9 cellular contexts compared by ENCODE assay signal in the genomic region with DNA sequence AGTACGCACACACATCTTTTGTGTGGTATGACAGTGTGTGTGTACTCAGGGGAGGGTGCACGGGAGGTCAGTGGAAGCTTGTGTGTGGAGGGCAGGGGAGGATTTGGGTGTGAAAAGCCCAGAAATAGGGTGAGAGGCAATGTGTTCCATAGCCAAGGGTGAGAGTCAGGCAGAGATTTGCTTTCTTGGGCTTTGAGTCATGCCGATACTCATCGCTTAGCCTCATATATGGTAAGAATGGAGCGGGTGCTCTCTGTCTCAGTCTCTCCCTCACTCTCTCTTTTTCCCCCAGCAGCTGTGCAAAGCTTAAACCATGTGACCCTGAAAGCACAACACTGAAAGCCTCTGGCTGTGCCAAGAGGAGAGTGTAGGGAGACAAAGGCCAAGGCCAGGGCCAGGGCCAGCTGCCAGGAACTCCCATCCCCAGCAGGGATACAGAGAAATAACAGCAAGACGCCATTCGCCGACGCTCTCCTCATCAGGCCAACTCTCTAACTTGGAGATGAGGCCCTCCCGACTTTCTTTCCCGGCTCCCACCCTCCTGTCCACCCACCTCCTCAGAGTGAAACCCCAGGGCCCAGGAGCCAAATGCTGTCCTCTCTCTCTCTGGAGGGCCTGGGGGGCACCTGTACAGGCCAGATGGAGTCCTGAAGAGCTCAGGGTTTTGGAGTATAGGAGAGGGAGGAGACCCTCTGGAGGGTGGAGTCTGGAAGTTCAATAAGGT. TPM values are rescaled to one million over a fixed set of nuclear protein-coding genes. Genes with fewer than 3 reads are reported as not detected.
A peak's percentile ranks its signal among the peaks of the same experiment; 100 is the strongest.
DNase-seq lines count a peak whose midpoint lies in the region; ATAC-seq and TF ChIP-seq lines count a peak whose summit lies in the region.
"Had no signal": no experiment of that assay in that cellular context is flagged by ENCODE, and none has a peak within 500 bp of the region (broad histone marks: within the 10 kb centered on the region; RNA-seq: fewer than 3 reads in every experiment).

No MANE protein-coding gene starts in this region.

- no peak for TF ChIP-seq EP300 in stomach (IDR thresholded peaks at IDR 0.05)

- no peaks in the 10 kb centered on the region for H3K9me3 ChIP-seq in stomach

- WGBS in stomach, 5 donors: 48 to 60% (median 53%) methylated on average over 9 to 11 of the region's 11 CpGs

- H3K4me1 Mint-ChIP-seq in activated CD8-positive, alpha-beta T cell treated with anti-CD3 and anti-CD28 coated beads, Interleukin-2, amount 10 ng/mL, durations not matched to agents 7 days and 5 days (ENCODE audit: low read depth): no peaks in the 10 kb centered on the region

- no peak for TF ChIP-seq CTCF in brain microvascular endothelial cell (IDR thresholded peaks at IDR 0.05; ENCODE audit: low read depth, low read length, missing control alignments)
- TF ChIP-seq CTCF in stomach (IDR thresholded peaks at IDR 0.05): no peak

- no peaks in the 10 kb centered on the region for H3K36me3 Mint-ChIP-seq in activated naive CD4-positive, alpha-beta T cell treated with anti-CD3 and anti-CD28 coated beads, Interleukin-2, amount 50 U/mL, for 72 hours
- no peaks in the 10 kb centered on the region for H3K36me3 Mint-ChIP-seq in activated CD8-positive, alpha-beta T cell treated with anti-CD3 and anti-CD28 coated beads, Interleukin-2, amount 10 ng/mL, durations not matched to agents 7 days and 5 days (ENCODE audit: low read depth)

- peak; percentile 82 for ATAC-seq in left colon
- no peak for ATAC-seq in activated naive CD4-positive, alpha-beta T cell treated with anti-CD3 and anti-CD28 coated beads, Interleukin-2, amount 50 U/mL, for 72 hours
- ATAC-seq in activated CD8-positive, alpha-beta T cell treated with anti-CD3 and anti-CD28 coated beads, Interleukin-2, amount 10 ng/mL, durations not matched to agents 7 days and 5 days: no peak

- H3K9me3 Mint-ChIP-seq in activated naive CD4-positive, alpha-beta T cell treated with anti-CD3 and anti-CD28 coated beads, Interleukin-2, amount 50 U/mL, for 72 hours: no peaks in the 10 kb centered on the region
- H3K9me3 Mint-ChIP-seq in activated CD8-positive, alpha-beta T cell treated with anti-CD3 and anti-CD28 coated beads, Interleukin-2, amount 10 ng/mL, durations not matched to agents 7 days and 5 days (ENCODE audit: insufficient read depth): no peaks in the 10 kb centered on the region

- POLR2A ChIA-PET in activated CD8-positive, alpha-beta T cell treated with anti-CD3 and anti-CD28 coated beads, Interleukin-2, amount 10 ng/mL, durations not matched to agents 7 days and 5 days (lab: Charles Lee): no interaction called here

- H3K4me1 ChIP-seq in stomach: peaks cover 9 to 17% (median 9%) of the 10 kb centered on the region in 4 donors

- H3K4me3 ChIP-seq in brain microvascular endothelial cell (ENCODE audit: low read depth, low read length) (no peak overlapping the region), stomach (no peak overlapping the region)

- no peaks in the 10 kb centered on the region for H3K27me3 ChIP-seq in brain microvascular endothelial cell (replicated peaks)
- no peaks in the 10 kb centered on the region for H3K27me3 ChIP-seq in stomach

- H3K27ac Mint-ChIP-seq in activated naive CD4-positive, alpha-beta T cell treated with anti-CD3 and anti-CD28 coated beads, Interleukin-2, amount 50 U/mL, for 72 hours: no peak overlapping the region
- no peak overlapping the region for H3K27ac Mint-ChIP-seq in activated CD8-positive, alpha-beta T cell treated with anti-CD3 and anti-CD28 coated beads, Interleukin-2, amount 10 ng/mL, durations not matched to agents 7 days and 5 days

- in situ Hi-C loops in brain microvascular endothelial cell (cut with HindIII; ENCODE audit: low pct_ligation_motif_present, low sequenced_read_pairs): loop anchor here (25.0 kb wide), 1 partner anchor 132 kb away; no protein-coding TSS in a partner anchor

- H3K4me3 Mint-ChIP-seq in activated CD8-positive, alpha-beta T cell treated with anti-CD3 and anti-CD28 coated beads, Interleukin-2, amount 10 ng/mL, durations not matched to agents 7 days and 5 days: no peak overlapping the region

- TF ChIP-seq POLR2A in stomach (IDR thresholded peaks at IDR 0.05): no peak

- H3K27ac ChIP-seq in brain microvascular endothelial cell (no peak overlapping the region), stomach (peak overlapping the region; percentile 59 to 77 (median 73))

- no peaks in the 10 kb centered on the region for H3K27me3 Mint-ChIP-seq in activated CD8-positive, alpha-beta T cell treated with anti-CD3 and anti-CD28 coated beads, Interleukin-2, amount 10 ng/mL, durations not matched to agents 7 days and 5 days (ENCODE audit: low read depth)

- H3K36me3 ChIP-seq in brain microvascular endothelial cell (replicated peaks) (no peaks in the 10 kb centered on the region), stomach (no peaks in the 10 kb centered on the region)

- CTCF ChIA-PET in activated CD8-positive, alpha-beta T cell treated with anti-CD3 and anti-CD28 coated beads, Interleukin-2, amount 10 ng/mL, durations not matched to agents 7 days and 5 days (lab: Charles Lee): interaction anchor here (1.9 kb wide), 1 partner anchor 215 kb away, joined by 4 read pairs; no protein-coding TSS in a partner anchor

- DNase-seq in NCI-H2196 (lab: John Stamatoyannopoulos, UW; ENCODE audit: unreplicated experiment) (peak; percentile 91), brain microvascular endothelial cell (peak; percentile 18), left colon (peak in 1 of 2 donors; percentile 18), stomach (peak; percentile 62), cerebellar nuclear complex (lab: John Stamatoyannopoulos, UW) (no peak)
- DNase-seq in activated naive CD4-positive, alpha-beta T cell treated with anti-CD3 and anti-CD28 coated beads, Interleukin-2, amount 50 U/mL, for 72 hours (ENCODE audit: low spot score in 2 of 2): no peak
- no peak for DNase-seq in stimulated activated CD4-positive, alpha-beta T cell treated with anti-CD3 and anti-CD28 coated beads, Interleukin-4, amount 100 ng/mL, for 1 hour
- DNase-seq in activated CD8-positive, alpha-beta T cell treated with anti-CD3 and anti-CD28 coated beads, Interleukin-2, amount 10 ng/mL, durations not matched to agents 7 days and 5 days: no peak
- DNase-seq: SW 1271 had no signal

- intact Hi-C loops in left colon (cut with DNase I, micrococcal nuclease) (no loop called here), stomach (cut with DNase I; ENCODE audit: low total_unique reads) (no loop called here)

RNA-seq across cellular contexts. Expression of gene MICAL3, which starts 20.3 kb away (rescaled TPM):
- total RNA-seq in left colon (100 to 1,000 TPM in 1 of 2 donors, 10 to 100 TPM in 1; 93.6 to 114 TPM), stomach (100 to 1,000 TPM in 1 of 5 donors, 10 to 100 TPM in 4; 17.5 to 130 (median 37.3) TPM)
- polyA plus RNA-seq in stomach: 1 to 10 TPM; 3.5 to 5.1 (median 4.9) TPM
- total RNA-seq in activated naive CD4-positive, alpha-beta T cell treated with anti-CD3 and anti-CD28 coated beads, Interleukin-2, amount 50 U/mL, for 72 hours: 10 to 100 TPM; 19.5 to 30.2 TPM
- total RNA-seq in activated CD8-positive, alpha-beta T cell treated with anti-CD3 and anti-CD28 coated beads, Interleukin-2, amount 10 ng/mL, durations not matched to agents 7 days and 5 days: 10 to 100 TPM; 26.4 to 29.7 TPM

RNA-seq across cellular contexts. Expression of gene PEX26, which starts 33.1 kb away (rescaled TPM):
- total RNA-seq in left colon (100 to 1,000 TPM; 128 to 196 TPM), stomach (100 to 1,000 TPM in 1 of 5 donors, 10 to 100 TPM in 4; 11.7 to 564 (median 17.9) TPM)
- polyA plus RNA-seq in stomach: 10 to 100 TPM in 2 of 3 donors, 1 to 10 TPM in 1; 6.7 to 20.5 (median 12.7) TPM
- 10 to 100 TPM; 36.8 to 63.7 TPM for total RNA-seq in activated naive CD4-positive, alpha-beta T cell treated with anti-CD3 and anti-CD28 coated beads, Interleukin-2, amount 50 U/mL, for 72 hours
- 10 to 100 TPM; 44.4 TPM for total RNA-seq in activated CD8-positive, alpha-beta T cell treated with anti-CD3 and anti-CD28 coated beads, Interleukin-2, amount 10 ng/mL, durations not matched to agents 7 days and 5 days

Comparison
In these comparisons a context has a peak if more than half of its experiments do, and no peak if none do; other contexts are left out.
1. DNase-seq: peak in NCI-H2196 (single experiment), brain microvascular endothelial cell (single experiment) and stomach (single experiment); none in activated naive CD4-positive, alpha-beta T cell treated with anti-CD3 and anti-CD28 coated beads, Interleukin-2, amount 50 U/mL, for 72 hours (0 of 2), cerebellar nuclear complex (0 of 2), stimulated activated CD4-positive, alpha-beta T cell treated with anti-CD3 and anti-CD28 coated beads, Interleukin-4, amount 100 ng/mL, for 1 hour (single experiment) and activated CD8-positive, alpha-beta T cell treated with anti-CD3 and anti-CD28 coated beads, Interleukin-2, amount 10 ng/mL, durations not matched to agents 7 days and 5 days (single experiment).